In genomic region chr4:26985836-26986235, GRCh38 we compare ENCODE assay signal across 8 cellular contexts.
A peak's percentile ranks its signal among the peaks of the same experiment; 100 is the strongest.
DNase-seq lines count a peak whose midpoint lies in the region; ATAC-seq and TF ChIP-seq lines count a peak whose summit lies in the region.

No MANE protein-coding gene starts in this region.

- H3K36me3 ChIP-seq in DND-41 (ENCODE audit: insufficient read depth, low read length) = no peaks in the 10 kb centered on the region

- H3K9me3 ChIP-seq in DND-41 (ENCODE audit: insufficient read depth, low read length, severe bottlenecking) = no peaks in the 10 kb centered on the region

- no peak for TF ChIP-seq CTCF in DND-41 (IDR thresholded peaks at IDR 0.05; ENCODE audit: borderline replicate concordance, extremely low read depth, low read length, poor library complexity, severe bottlenecking)

- no peaks in the 10 kb centered on the region for H3K27me3 ChIP-seq in DND-41 (ENCODE audit: insufficient read depth, low read length, poor library complexity)

- peaks cover 26% of the 10 kb centered on the region for H4K20me1 ChIP-seq in DND-41 (ENCODE audit: insufficient read depth, low read length)

- DNase-seq in DND-41 (peak; percentile 67), NCI-H2171 (lab: John Stamatoyannopoulos, UW) (no peak), amygdala (lab: John Stamatoyannopoulos, UW) (no peak), NCI-H146 treated with DMSO at 0.1 percent for 48 hours (lab: John Stamatoyannopoulos, UW; ENCODE audit: unreplicated experiment) (no peak), NCI-H1105 (lab: John Stamatoyannopoulos, UW) (no peak)
- DNase-seq in activated CD8-positive, alpha-beta memory T cell treated with anti-CD3 and anti-CD28 coated beads, Interleukin-2, amount 50 U/mL, for 4 hours = peak; percentile 25

- no peak overlapping the region for H3K27ac ChIP-seq in DND-41 (ENCODE audit: low read length)

- H2AFZ ChIP-seq in DND-41 (ENCODE audit: low read depth, low read length) = no peak overlapping the region

- peaks cover 11% of the 10 kb centered on the region for H3K79me2 ChIP-seq in DND-41 (ENCODE audit: insufficient read depth, low read length)

- ATAC-seq in DND-41 (ENCODE audit: insufficient read depth, low read depth) (peak; percentile 100), GM19438 (IDR thresholded peaks at IDR 0.05; ENCODE audit: low read depth, unreplicated experiment) (peak; percentile 72), HG03354 (IDR thresholded peaks at IDR 0.05; ENCODE audit: poor library complexity, severe bottlenecking, unreplicated experiment) (peak; percentile 83)

- H3K4me2 ChIP-seq in DND-41 (ENCODE audit: insufficient read depth, low read length) = peak overlapping the region; percentile 24

- no peak overlapping the region for H3K9ac ChIP-seq in DND-41 (ENCODE audit: low read depth, low read length)

- H3K4me1 ChIP-seq in DND-41 (ENCODE audit: insufficient read depth, low read length) = peaks cover 21% of the 10 kb centered on the region

- H3K4me3 ChIP-seq in DND-41 (ENCODE audit: low read depth in 1 of 2, low read length in 2 of 2) = no peak overlapping the region

Comparison
In these comparisons a context has a peak if more than half of its experiments do, and no peak if none do; other contexts are left out.
1. DNase-seq: peak in DND-41 (single experiment) and activated CD8-positive, alpha-beta memory T cell treated with anti-CD3 and anti-CD28 coated beads, Interleukin-2, amount 50 U/mL, for 4 hours (single experiment); none in NCI-H2171 (single experiment), amygdala (0 of 56), NCI-H146 treated with DMSO at 0.1 percent for 48 hours (single experiment) and NCI-H1105 (single experiment).
2. Peak in every context shown above with its lines, with median percentiles within 50 percentile points of each other: ATAC-seq.